Comparison of ENCODE assay signal across 24 cellular contexts in genomic region chr13:101339202-101339601, GRCh38.
A peak's percentile ranks its signal among the peaks of the same experiment; 100 is the strongest.
DNase-seq lines count a peak whose midpoint lies in the region; ATAC-seq, FAIRE-seq and TF ChIP-seq lines count a peak whose summit lies in the region.
"Had no signal": no experiment of that assay in that cellular context is flagged by ENCODE, and none has a peak within 500 bp of the region (broad histone marks: within the 10 kb centered on the region; RNA-seq: fewer than 3 reads in every experiment).

No MANE protein-coding gene starts in this region.

- TF ChIP-seq POLR2A in H54 (IDR thresholded peaks at IDR 0.05; ENCODE audit: low read depth, low read length): no peak
- TF ChIP-seq POLR2A in sigmoid colon (IDR thresholded peaks at IDR 0.05): no peak

- no peak overlapping the region for H3K9ac ChIP-seq in BLaER1 treated with 17β-estradiol and CSF1 and Interleukin-3, amounts not matched to agents 10 nM and 100 nM
- H3K9ac ChIP-seq in OCI-LY3 (ENCODE audit: low read length): no peak overlapping the region
- no peak overlapping the region for H3K9ac ChIP-seq in neural cell (ENCODE audit: low read length)
- H3K9ac ChIP-seq: BLaER1 had no signal

- TF ChIP-seq CTCF in OCI-LY3 (IDR thresholded peaks at IDR 0.05; ENCODE audit: low read depth, low read length) (no peak), neural cell (IDR thresholded peaks at IDR 0.05; ENCODE audit: poor library complexity, severe bottlenecking) (no peak), sigmoid colon (IDR thresholded peaks at IDR 0.05) (no peak)

- no peak overlapping the region for H3K4me3 ChIP-seq in BLaER1 treated with 17β-estradiol and CSF1 and Interleukin-3, amounts not matched to agents 10 nM and 100 nM
- H3K4me3 ChIP-seq in OCI-LY3 (ENCODE audit: low read length) (peak overlapping the region; percentile 63), neural cell (ENCODE audit: low read length) (no peak overlapping the region), sigmoid colon (no peak overlapping the region)
- H3K4me3 ChIP-seq: BLaER1 had no signal

- peak; percentile 85 for FAIRE-seq in H54 (lab: Jason Lieb, UNC)
- FAIRE-seq: A204.1, D721Med, G401.6, GM12891, GM18507 had no signal

- no peaks in the 10 kb centered on the region for H3K27me3 ChIP-seq in BLaER1 treated with 17β-estradiol and CSF1 and Interleukin-3, amounts not matched to agents 10 nM and 100 nM
- peaks cover under 1% of the 10 kb centered on the region; the same call in 1 of the 2 replicates for H3K27me3 ChIP-seq in OCI-LY3 (ENCODE audit: low read depth, low read length)
- no peaks in the 10 kb centered on the region for H3K27me3 ChIP-seq in neural cell (ENCODE audit: insufficient read depth, low read depth, low read length)
- H3K27me3 ChIP-seq in sigmoid colon: no peaks in the 10 kb centered on the region
- H3K27me3 ChIP-seq: BLaER1 had no signal

- peak overlapping the region in 3 of 11 experiments; percentile 31 to 42 (median 35); a peak in 8 of 22 replicates for H3K27ac ChIP-seq in BLaER1 treated with 17β-estradiol and CSF1 and Interleukin-3, amounts not matched to agents 10 nM and 100 nM
- no peak overlapping the region for H3K27ac ChIP-seq in OCI-LY3 (ENCODE audit: low read length)
- H3K27ac ChIP-seq in neural cell (ENCODE audit: low read length): peak overlapping the region; percentile 39
- H3K27ac ChIP-seq in sigmoid colon: no peak overlapping the region
- H3K27ac ChIP-seq: BLaER1, C4-2B had no signal

- peak overlapping the region in 6 of 11 experiments; percentile 17 to 71 (median 60); a peak in 11 of 22 replicates for H3K4me2 ChIP-seq in BLaER1 treated with 17β-estradiol and CSF1 and Interleukin-3, amounts not matched to agents 10 nM and 100 nM
- H3K4me2 ChIP-seq in OCI-LY3 (ENCODE audit: low read length): peak overlapping the region; percentile 79
- H3K4me2 ChIP-seq in neural cell (ENCODE audit: low read length): no peak overlapping the region
- H3K4me2 ChIP-seq: BLaER1 had no signal

- TF ChIP-seq RAD21 in neural cell (conservative IDR thresholded peaks at IDR 0.05): no peak

- H3K9me3 ChIP-seq in BLaER1 treated with 17β-estradiol and CSF1 and Interleukin-3, amounts not matched to agents 10 nM and 100 nM (replicated peaks in 1 of 11): peaks cover 0 to 5% (median 0%) of the 10 kb centered on the region in 11 experiments; a peak in 1 of 22 replicates
- peaks cover 8% of the 10 kb centered on the region for H3K9me3 ChIP-seq in OCI-LY3 (ENCODE audit: insufficient read depth, low read length)
- no peaks in the 10 kb centered on the region for H3K9me3 ChIP-seq in neural cell (ENCODE audit: low read length)
- no peaks in the 10 kb centered on the region for H3K9me3 ChIP-seq in sigmoid colon
- H3K9me3 ChIP-seq: BE2C, BLaER1, Caco-2 had no signal

- ATAC-seq in HG03439 (IDR thresholded peaks at IDR 0.05; ENCODE audit: unreplicated experiment) (no peak), GM18502 (IDR thresholded peaks at IDR 0.05; ENCODE audit: poor library complexity, unreplicated experiment) (no peak)
- ATAC-seq: CD8-positive, alpha-beta T cell had no signal

- H3K9me2 ChIP-seq in neural cell (ENCODE audit: insufficient read depth, low read length): no peaks in the 10 kb centered on the region

- intact Hi-C loops in sigmoid colon (cut with DNase I): no loop called here

- no peaks in the 10 kb centered on the region for H3K79me2 ChIP-seq in OCI-LY3 (ENCODE audit: low read length)
- H3K79me2 ChIP-seq in neural cell (replicated peaks; ENCODE audit: insufficient read depth, low read length): no peaks in the 10 kb centered on the region

- no peaks in the 10 kb centered on the region for H4K20me1 ChIP-seq in BLaER1 treated with 17β-estradiol and CSF1 and Interleukin-3, amounts not matched to agents 10 nM and 100 nM
- H4K20me1 ChIP-seq in OCI-LY3 (ENCODE audit: insufficient read depth, low read length): no peaks in the 10 kb centered on the region
- no peaks in the 10 kb centered on the region for H4K20me1 ChIP-seq in neural cell (ENCODE audit: insufficient read depth)
- H4K20me1 ChIP-seq: BLaER1 had no signal

- WGBS in sigmoid colon, 2 donors: 83 to 87% methylated on average over 5 of the region's 5 CpGs

- H3K4me1 ChIP-seq in BLaER1 treated with 17β-estradiol and CSF1 and Interleukin-3, amounts not matched to agents 10 nM and 100 nM: peaks cover 0 to 20% (median 10%) of the 10 kb centered on the region in 10 experiments; a peak in 10 of 20 replicates
- H3K4me1 ChIP-seq in OCI-LY3 (ENCODE audit: low read length) (peaks cover 20% of the 10 kb centered on the region), sigmoid colon (no peaks in the 10 kb centered on the region)
- H3K4me1 ChIP-seq: BE2C, BLaER1, Caco-2 had no signal

- H2AFZ ChIP-seq in OCI-LY3 (ENCODE audit: low read depth, low read length): no peak overlapping the region
- no peak overlapping the region for H2AFZ ChIP-seq in neural cell (ENCODE audit: low read depth, low read length)

- DNase-seq in H54 (ENCODE audit: insufficient read length, low spot score): no peak
- no peak for DNase-seq in sigmoid colon
- DNase-seq in dermis blood vessel endothelial cell: no peak
- DNase-seq: 8988T; ACHN; BE2C; Caco-2; Calu3; CD4-positive, alpha-beta T cell; CD8-positive, alpha-beta T cell; DMS79 treated with DMSO at 0.1 percent for 48 hours; GF-D8 had no signal

- H3F3A ChIP-seq in neural cell (ENCODE audit: insufficient read depth, low read length, poor library complexity, severe bottlenecking): no peaks in the 10 kb centered on the region

- no peaks in the 10 kb centered on the region for H3K36me3 ChIP-seq in BLaER1 treated with 17β-estradiol and CSF1 and Interleukin-3, amounts not matched to agents 10 nM and 100 nM
- H3K36me3 ChIP-seq in OCI-LY3 (replicated peaks; ENCODE audit: low read depth, low read length) (peaks cover 5% of the 10 kb centered on the region), neural cell (ENCODE audit: insufficient read depth, low read length) (no peaks in the 10 kb centered on the region), sigmoid colon (no peaks in the 10 kb centered on the region)
- H3K36me3 ChIP-seq: BE2C, BLaER1 had no signal

- TF ChIP-seq EP300 in neural cell (conservative IDR thresholded peaks at IDR 0.05; ENCODE audit: poor library complexity, severe bottlenecking) (no peak), sigmoid colon (IDR thresholded peaks at IDR 0.05) (no peak)

TF ChIP-seq in neural cell, 6 proteins besides CTCF, POLR2A, EP300 and RAD21:
- TF ChIP-seq POLR2AphosphoS5 (IDR thresholded peaks at IDR 0.05) (peak; percentile 51), EZH2 (IDR thresholded peaks at IDR 0.05; ENCODE audit: borderline replicate concordance, insufficient read depth, low read length, poor library complexity, severe bottlenecking) (no peak), SMC3 (conservative IDR thresholded peaks at IDR 0.05; ENCODE audit: poor library complexity) (no peak), REST (IDR thresholded peaks at IDR 0.05; ENCODE audit: borderline replicate concordance) (peak; percentile 90), MXI1 (conservative IDR thresholded peaks at IDR 0.05; ENCODE audit: poor library complexity, severe bottlenecking) (no peak), TAF1 (IDR thresholded peaks at IDR 0.05; ENCODE audit: low read depth) (no peak)
